In genomic region chr1:161153682-161154337, GRCh38 we compare ENCODE assay signal across 1 cellular context.
TF ChIP-seq lines count a peak whose summit lies in the region.

Gene UFC1, plus strand, starts transcription at chr1:161153978. Its CDS starts 20 bp downstream, at chr1:161153998.

TF ChIP-seq in HEK293, 187 proteins besides CTCF, POLR2A, EP300 and RAD21 (continued from another document):
- TF ChIP-seq ZBTB11 (tag by site-specific recombination; conservative IDR thresholded peaks at IDR 0.05; ENCODE audit: low read depth), result peak; percentile 99
- no peak for TF ChIP-seq ZNF560 (tag by site-specific recombination; IDR thresholded peaks at IDR 0.05; ENCODE audit: borderline replicate concordance)
- TF ChIP-seq SP3 (tag by site-specific recombination; IDR thresholded peaks at IDR 0.05), result peak; percentile 67; the same call in 1 of the 2 replicates
- peak; percentile 90; the same call in 1 of the 2 replicates for TF ChIP-seq ZNF501 (tag by site-specific recombination; IDR thresholded peaks at IDR 0.05)
- TF ChIP-seq IKZF3 (tag by site-specific recombination; IDR thresholded peaks at IDR 0.05), result no peak
- peak; percentile 89; the same call in 1 of the 2 replicates for TF ChIP-seq ZNF391 (tag by site-specific recombination; IDR thresholded peaks at IDR 0.05; ENCODE audit: borderline replicate concordance, low read depth)
- TF ChIP-seq ZNF426 (tag by site-specific recombination; IDR thresholded peaks at IDR 0.05), result no peak
- peak; percentile 74 for TF ChIP-seq PRDM10 (tag by site-specific recombination; IDR thresholded peaks at IDR 0.05)
- no peak for TF ChIP-seq PRDM6 (tag by site-specific recombination; IDR thresholded peaks at IDR 0.05)
- no peak for TF ChIP-seq ZNF266 (tag by site-specific recombination; IDR thresholded peaks at IDR 0.05; ENCODE audit: low read depth)
- TF ChIP-seq ZNF629 (tag by site-specific recombination; IDR thresholded peaks at IDR 0.05), result peak; percentile 86
- peak; percentile 80 for TF ChIP-seq ZNF561 (tag by site-specific recombination; IDR thresholded peaks at IDR 0.05; ENCODE audit: borderline replicate concordance)
- no peak for TF ChIP-seq ZNF837 (tag by site-specific recombination; IDR thresholded peaks at IDR 0.05)
- peak; percentile 80; the same call in 1 of the 2 replicates for TF ChIP-seq ZNF76 (tag by site-specific recombination; IDR thresholded peaks at IDR 0.05; ENCODE audit: borderline replicate concordance, low read depth)
- TF ChIP-seq ZNF202 (tag by site-specific recombination; IDR thresholded peaks at IDR 0.05; ENCODE audit: borderline replicate concordance), result no peak
- no peak for TF ChIP-seq ZNF621 (tag by site-specific recombination; IDR thresholded peaks at IDR 0.05)
- peak; percentile 94 for TF ChIP-seq ZNF777 (tag by site-specific recombination; IDR thresholded peaks at IDR 0.05; ENCODE audit: borderline replicate concordance)
- TF ChIP-seq ZNF654 (tag by site-specific recombination; IDR thresholded peaks at IDR 0.05; ENCODE audit: low read depth), result no peak
- TF ChIP-seq ZNF157 (tag by site-specific recombination; IDR thresholded peaks at IDR 0.05), result no peak
- TF ChIP-seq ZNF239 (tag by site-specific recombination; IDR thresholded peaks at IDR 0.05), result no peak
- peak; percentile 60; the same call in 1 of the 2 replicates for TF ChIP-seq ZNF394 (tag by site-specific recombination; IDR thresholded peaks at IDR 0.05; ENCODE audit: borderline replicate concordance)
- TF ChIP-seq KLF8 (tag by site-specific recombination; IDR thresholded peaks at IDR 0.05), result peak; percentile 91
- TF ChIP-seq ZNF10 (tag by site-specific recombination; IDR thresholded peaks at IDR 0.05), result peak; percentile 13; the same call in 1 of the 2 replicates
- peak; percentile 77 for TF ChIP-seq ZNF692 (tag by site-specific recombination; IDR thresholded peaks at IDR 0.05)
- peak; percentile 63; the same call in 1 of the 2 replicates for TF ChIP-seq OVOL3 (tag by site-specific recombination; IDR thresholded peaks at IDR 0.05)
- no peak for TF ChIP-seq ZNF830 (tag by site-specific recombination; IDR thresholded peaks at IDR 0.05; ENCODE audit: low read depth)
- TF ChIP-seq ZNF302 (tag by site-specific recombination; IDR thresholded peaks at IDR 0.05; ENCODE audit: low read depth), result 0 out of 2 replicates have a peak, but pooled peaks have one; percentile 29
- TF ChIP-seq ZBTB44 (tag by site-specific recombination; IDR thresholded peaks at IDR 0.05), result no peak
- TF ChIP-seq PATZ1 (tag by site-specific recombination; IDR thresholded peaks at IDR 0.05), result no peak; the same call in 1 of the 2 replicates
- TF ChIP-seq ZNF544 (tag by site-specific recombination; IDR thresholded peaks at IDR 0.05), result no peak
- TF ChIP-seq ZNF473 (tag by site-specific recombination; IDR thresholded peaks at IDR 0.05), result no peak
- no peak for TF ChIP-seq ZBTB6 (tag by site-specific recombination; IDR thresholded peaks at IDR 0.05)
- no peak for TF ChIP-seq ZNF155 (tag by site-specific recombination; IDR thresholded peaks at IDR 0.05)
- no peak for TF ChIP-seq ZNF626 (tag by site-specific recombination; IDR thresholded peaks at IDR 0.05)
- no peak for TF ChIP-seq ZNF521 (tag by site-specific recombination; IDR thresholded peaks at IDR 0.05)
- TF ChIP-seq ZNF280C (tag by site-specific recombination; IDR thresholded peaks at IDR 0.05), result no peak
- peak; percentile 97 for TF ChIP-seq ZFP37 (tag by site-specific recombination; IDR thresholded peaks at IDR 0.05)
